In the genomic region with DNA sequence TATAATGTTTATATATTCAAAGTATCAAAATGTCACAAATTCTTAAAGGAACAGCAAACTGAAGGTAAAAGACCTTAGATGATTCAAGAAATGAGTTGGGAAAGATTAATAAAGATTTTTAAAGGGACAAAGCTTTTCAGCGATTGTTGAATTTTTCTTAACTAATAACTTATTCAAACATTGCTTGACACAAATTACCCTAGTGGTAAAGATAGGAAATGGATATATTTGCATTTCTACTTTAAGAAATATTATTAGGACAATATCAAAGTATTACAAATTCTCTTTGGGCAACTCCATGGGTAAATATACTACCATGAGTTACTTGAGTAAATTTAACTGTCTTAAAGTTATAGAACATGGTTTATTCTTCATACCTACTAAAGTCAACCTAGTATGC, we compare ENCODE assay signal across 16 cellular contexts.
"Had no signal": no experiment of that assay in that cellular context is flagged by ENCODE, and none has a peak within 500 bp of the region (broad histone marks: within the 10 kb centered on the region; RNA-seq: fewer than 3 reads in every experiment).

No MANE protein-coding gene starts in this region.

- H3K9me3 ChIP-seq: esophagus squamous epithelium, ovary had no signal

- H3K27me3 ChIP-seq: esophagus squamous epithelium, heart left ventricle, neural progenitor cell, ovary had no signal

- DNase-seq: effector memory CD4-positive, alpha-beta T cell; esophagus squamous epithelium; foreskin melanocyte; heart left ventricle; hippocampal formation; islet precursor cell; natural killer cell; nucleus accumbens; ovary; right cardiac atrium; small intestine; stimulated activated CD4-positive, alpha-beta T cell treated with anti-CD3 and anti-CD28 coated beads, Interleukin-12 subunit alpha, Interleukin-12 subunit beta, amount 100 ng/mL, for 4 hours; stimulated activated naive CD4-positive, alpha-beta T cell; trophoblast cell had no signal

- H3K4me3 ChIP-seq: esophagus squamous epithelium, heart left ventricle, neural progenitor cell, ovary had no signal

- H3K4me3 Mint-ChIP-seq: natural killer cell, neural progenitor cell had no signal

- H3K27me3 Mint-ChIP-seq: progenitor cell of endocrine pancreas had no signal

- H3K27ac Mint-ChIP-seq: natural killer cell, neural progenitor cell, progenitor cell of endocrine pancreas had no signal

- H3K4me1 ChIP-seq: esophagus squamous epithelium, heart left ventricle, neural progenitor cell had no signal

- H3K4me1 Mint-ChIP-seq: natural killer cell, neural progenitor cell had no signal

- H3K36me3 ChIP-seq: neural progenitor cell, ovary had no signal

- H3K9ac ChIP-seq: neural progenitor cell had no signal

- H3K27ac ChIP-seq: esophagus squamous epithelium, heart left ventricle, neural progenitor cell, ovary had no signal
